ENCODE assay signal across 1 cellular context in the genomic region with DNA sequence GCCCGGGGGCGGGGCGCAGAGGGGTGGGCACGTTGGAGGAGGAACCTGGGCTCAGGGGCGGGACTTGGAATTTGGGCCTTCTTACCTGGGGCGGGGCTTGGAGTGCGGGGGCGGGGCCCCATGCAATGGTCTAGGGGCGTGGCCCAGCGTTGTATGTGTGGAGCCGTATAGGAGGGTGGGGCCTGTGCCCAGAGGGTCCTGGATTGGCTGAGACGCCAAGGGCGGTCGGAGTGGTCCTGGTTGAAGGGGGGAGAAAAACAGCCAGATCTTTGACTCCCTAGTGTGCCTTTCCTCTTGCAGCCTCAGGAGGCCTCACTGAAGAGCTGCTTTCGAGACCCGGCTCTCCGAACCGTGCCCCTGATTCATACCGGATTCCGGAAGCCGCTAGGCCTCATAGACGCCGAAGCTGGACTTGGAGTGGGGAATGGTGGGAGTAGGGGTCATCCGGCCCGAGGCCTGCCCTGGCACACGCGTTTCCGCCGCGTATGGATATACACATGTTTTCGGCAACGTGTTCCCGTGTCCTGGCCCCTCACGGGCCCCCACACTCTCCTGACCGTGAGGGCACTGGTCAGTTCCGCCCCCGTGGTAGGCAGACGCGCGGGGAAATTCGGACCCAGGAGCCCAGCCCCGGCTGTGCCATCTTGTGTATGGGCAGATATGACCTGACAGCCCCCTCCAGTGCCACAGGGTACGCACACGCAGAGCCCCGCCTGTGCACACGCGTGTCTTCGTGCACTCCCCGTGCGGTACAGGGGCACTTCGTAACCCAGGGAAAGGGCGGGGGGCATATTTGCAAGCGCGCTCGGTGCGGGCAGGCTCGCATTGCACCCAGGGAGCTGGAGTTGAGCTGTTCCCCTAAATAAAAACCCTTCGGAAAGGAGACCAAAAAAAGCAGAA.
TF ChIP-seq lines count a peak whose summit lies in the region.

No MANE protein-coding gene starts in this region.

TF ChIP-seq in endothelial cell of umbilical vein, 7 proteins besides CTCF, POLR2A, EP300 and RAD21 (continued from another document):
- peak; percentile 62 for TF ChIP-seq FOS (IDR thresholded peaks at IDR 0.05; ENCODE audit: borderline replicate concordance, insufficient read depth, low read length)
- peak; percentile 62 for TF ChIP-seq MAX (IDR thresholded peaks at IDR 0.05; ENCODE audit: insufficient read depth, insufficient read length)
- TF ChIP-seq POLR2AphosphoS5 (IDR thresholded peaks at IDR 0.05; ENCODE audit: insufficient read depth, low read depth, low read length) = peak; percentile 87
- no peak for TF ChIP-seq JUN (IDR thresholded peaks at IDR 0.05; ENCODE audit: borderline replicate concordance, insufficient read depth, insufficient read length, low read depth)
- no peak for TF ChIP-seq EZH2 (IDR thresholded peaks at IDR 0.05; ENCODE audit: borderline replicate concordance, low read depth, low read length, severe bottlenecking)
